Comparison of ENCODE assay signal across 18 cellular contexts in the genomic region with DNA sequence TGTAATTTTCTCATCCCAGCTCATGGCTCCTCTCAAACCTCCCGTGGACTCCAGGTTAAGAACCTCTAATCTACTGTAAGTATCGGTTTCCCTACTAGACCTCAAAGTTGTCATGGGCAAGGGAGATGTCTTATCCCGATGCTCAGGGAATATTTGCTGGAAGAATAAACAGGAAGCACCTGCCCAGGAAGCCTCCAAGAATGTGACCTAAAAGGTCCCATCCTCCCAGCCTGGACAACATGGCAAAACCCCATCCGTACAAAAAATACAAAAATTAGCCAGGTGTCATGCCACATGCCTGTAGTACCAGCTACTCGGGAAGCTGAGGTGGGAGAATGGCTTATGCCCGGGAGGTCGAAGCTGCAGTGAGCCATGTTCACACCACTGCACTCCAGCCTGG.
A peak's percentile ranks its signal among the peaks of the same experiment; 100 is the strongest.
DNase-seq lines count a peak whose midpoint lies in the region; ATAC-seq, FAIRE-seq and TF ChIP-seq lines count a peak whose summit lies in the region.
"Had no signal": no experiment of that assay in that cellular context is flagged by ENCODE, and none has a peak within 500 bp of the region (broad histone marks: within the 10 kb centered on the region; RNA-seq: fewer than 3 reads in every experiment).

No MANE protein-coding gene starts in this region.

- no peaks in the 10 kb centered on the region for H3K9me3 ChIP-seq in RWPE2 (ENCODE audit: severe bottlenecking)
- H3K9me3 ChIP-seq: thyroid gland had no signal

- FAIRE-seq in GM12891 (lab: Jason Lieb, UNC) = peak; percentile 31
- FAIRE-seq: TTC549 had no signal

- H3K4me3 ChIP-seq in RWPE2 (ENCODE audit: severe bottlenecking) = no peak overlapping the region
- H3K4me3 ChIP-seq: thyroid gland had no signal

- peaks cover 100% of the 10 kb centered on the region for H3K36me3 Mint-ChIP-seq in stimulated activated effector memory CD8-positive, alpha-beta T cell treated with anti-CD3 and anti-CD28 coated beads, Interleukin-12 subunit alpha, Interleukin-12 subunit beta, amount 100 ng/mL, for 72 hours

- H3K27ac Mint-ChIP-seq in stimulated activated effector memory CD8-positive, alpha-beta T cell treated with anti-CD3 and anti-CD28 coated beads, Interleukin-12 subunit alpha, Interleukin-12 subunit beta, amount 100 ng/mL, for 72 hours = peak overlapping the region; percentile 75
- H3K27ac Mint-ChIP-seq: activated CD4-positive, alpha-beta T cell treated with anti-CD3 and anti-CD28 coated beads, Interleukin-2, amount 10 ng/mL, durations not matched to agents 24 days and 14 days had no signal

- ATAC-seq in RWPE2 (ENCODE audit: low read depth) (no peak), HG02885 (IDR thresholded peaks at IDR 0.05; ENCODE audit: poor library complexity, unreplicated experiment) (no peak), HG03378 (IDR thresholded peaks at IDR 0.05; ENCODE audit: unreplicated experiment) (no peak), GM19463 (IDR thresholded peaks at IDR 0.05; ENCODE audit: unreplicated experiment) (no peak)
- ATAC-seq in stimulated activated effector memory CD8-positive, alpha-beta T cell treated with anti-CD3 and anti-CD28 coated beads, Interleukin-12 subunit alpha, Interleukin-12 subunit beta, amount 100 ng/mL, for 72 hours = no peak
- ATAC-seq: Right ventricle myocardium inferior had no signal

- no peaks in the 10 kb centered on the region for H3K27me3 ChIP-seq in RWPE2 (ENCODE audit: insufficient read depth, poor library complexity, severe bottlenecking)
- H3K27me3 ChIP-seq: thyroid gland had no signal

- TF ChIP-seq POLR2A in GM12891 (IDR thresholded peaks at IDR 0.05; ENCODE audit: low read depth, low read length) = no peak

- H3K9me3 Mint-ChIP-seq in stimulated activated effector memory CD8-positive, alpha-beta T cell treated with anti-CD3 and anti-CD28 coated beads, Interleukin-12 subunit alpha, Interleukin-12 subunit beta, amount 100 ng/mL, for 72 hours = no peaks in the 10 kb centered on the region
- H3K9me3 Mint-ChIP-seq: activated CD4-positive, alpha-beta T cell treated with anti-CD3 and anti-CD28 coated beads, Interleukin-2, amount 10 ng/mL, durations not matched to agents 24 days and 14 days; activated naive CD4-positive, alpha-beta T cell treated with anti-CD3 and anti-CD28 coated beads, Interleukin-2, amount 50 U/mL, for 24 hours; neural crest cell had no signal

- H3K4me3 Mint-ChIP-seq in stimulated activated effector memory CD8-positive, alpha-beta T cell treated with anti-CD3 and anti-CD28 coated beads, Interleukin-12 subunit alpha, Interleukin-12 subunit beta, amount 100 ng/mL, for 72 hours = no peak overlapping the region
- H3K4me3 Mint-ChIP-seq: activated CD4-positive, alpha-beta T cell treated with anti-CD3 and anti-CD28 coated beads, Interleukin-2, amount 10 ng/mL, durations not matched to agents 24 days and 14 days; activated naive CD4-positive, alpha-beta T cell treated with anti-CD3 and anti-CD28 coated beads, Interleukin-2, amount 50 U/mL, for 24 hours; neural crest cell had no signal

- H3K4me1 Mint-ChIP-seq in stimulated activated effector memory CD8-positive, alpha-beta T cell treated with anti-CD3 and anti-CD28 coated beads, Interleukin-12 subunit alpha, Interleukin-12 subunit beta, amount 100 ng/mL, for 72 hours = peaks cover 12% of the 10 kb centered on the region
- H3K4me1 Mint-ChIP-seq: activated naive CD4-positive, alpha-beta T cell treated with anti-CD3 and anti-CD28 coated beads, Interleukin-2, amount 50 U/mL, for 24 hours; neural crest cell had no signal

- peaks cover 100% of the 10 kb centered on the region for H3K36me3 ChIP-seq in RWPE2 (ENCODE audit: low read depth)

- no peak for DNase-seq in GM12891 (ENCODE audit: insufficient read length, low spot score)
- no peak for DNase-seq in RWPE2 (ENCODE audit: low spot score)
- no peak for DNase-seq in epithelial cell of prostate (ENCODE audit: low read depth, low spot score)
- no peak for DNase-seq in stimulated activated effector memory CD8-positive, alpha-beta T cell treated with anti-CD3 and anti-CD28 coated beads, Interleukin-12 subunit alpha, Interleukin-12 subunit beta, amount 100 ng/mL, for 72 hours (ENCODE audit: low spot score in 2 of 2)
- DNase-seq: activated CD4-positive, alpha-beta T cell treated with anti-CD3 and anti-CD28 coated beads, Interleukin-2, amount 10 ng/mL, durations not matched to agents 24 days and 14 days; foreskin melanocyte; NCI-H1092 treated with DMSO at 0.1 percent for 48 hours; NCI-H2107; NCI-H524 treated with DMSO at 0.1 percent for 48 hours; stimulated activated CD8-positive, alpha-beta memory T cell treated with anti-CD3 and anti-CD28 coated beads, Interleukin-4, amount 100 ng/mL, for 48 hours; thyroid gland had no signal

- no peaks in the 10 kb centered on the region for H3K4me1 ChIP-seq in RWPE2 (ENCODE audit: insufficient read depth, poor library complexity, severe bottlenecking)
- H3K4me1 ChIP-seq: thyroid gland had no signal

- H3K27ac ChIP-seq in RWPE2 (ENCODE audit: poor library complexity, severe bottlenecking) (peak overlapping the region; percentile 23), epithelial cell of prostate (peak overlapping the region; percentile 16)
- H3K27ac ChIP-seq: thyroid gland had no signal

- TF ChIP-seq CTCF in RWPE2 (IDR thresholded peaks at IDR 0.05; ENCODE audit: poor library complexity, severe bottlenecking) = no peak

TF ChIP-seq in GM12891, 5 proteins besides CTCF, POLR2A, EP300 and RAD21:
- TF ChIP-seq TAF1 (IDR thresholded peaks at IDR 0.05; ENCODE audit: low read depth, low read length) = no peak
- TF ChIP-seq SPI1 (IDR thresholded peaks at IDR 0.05; ENCODE audit: low read depth, low read length) = no peak
- no peak for TF ChIP-seq POU2F2 (IDR thresholded peaks at IDR 0.05; ENCODE audit: low read depth, low read length)
- TF ChIP-seq POLR2AphosphoS5 (IDR thresholded peaks at IDR 0.05; ENCODE audit: low read depth, low read length) = no peak
- TF ChIP-seq PAX5 (IDR thresholded peaks at IDR 0.05; ENCODE audit: insufficient read depth, low read length, severe bottlenecking) = no peak
TF ChIP-seq in GM12891: peak in this region for 0.
